In genomic region chr1:53543771-53544695, GRCh38 we compare ENCODE assay signal across 23 cellular contexts.
DNase-seq lines count a peak whose midpoint lies in the region; ATAC-seq and TF ChIP-seq lines count a peak whose summit lies in the region.
"Had no signal": no experiment of that assay in that cellular context is flagged by ENCODE, and none has a peak within 500 bp of the region (broad histone marks: within the 10 kb centered on the region; RNA-seq: fewer than 3 reads in every experiment).

No MANE protein-coding gene starts in this region.

- no peak for TF ChIP-seq CTCF in right atrium auricular region (IDR thresholded peaks at IDR 0.05)
- TF ChIP-seq CTCF in brain (conservative IDR thresholded peaks at IDR 0.05): no peak
- TF ChIP-seq CTCF in Calu3 (IDR thresholded peaks at IDR 0.05; ENCODE audit: unreplicated experiment): no peak

- H3K36me3 ChIP-seq in right atrium auricular region (no peaks in the 10 kb centered on the region), mesenchymal stem cell (ENCODE audit: control insufficient read depth in 1 of 2, insufficient read depth in 2 of 2, low read depth in 1 of 2, low read length in 2 of 2) (peaks cover 0 to 21% of the 10 kb centered on the region in 2 experiments), aorta (ENCODE audit: control insufficient read depth in 1 of 2, insufficient read depth in 2 of 2, low read length in 1 of 2) (no peaks in the 10 kb centered on the region)
- H3K36me3 ChIP-seq: gastroesophageal sphincter, MG63, stomach had no signal

- H4K91ac ChIP-seq in mesenchymal stem cell (ENCODE audit: low read length): no peak overlapping the region

- H3K4ac ChIP-seq in mesenchymal stem cell (ENCODE audit: low read depth in 1 of 2, low read length in 2 of 2): no peak overlapping the region

- H3K27me3 Mint-ChIP-seq in brain (peaks cover 4% of the 10 kb centered on the region), Calu3 (ENCODE audit: unreplicated experiment) (peaks cover 97% of the 10 kb centered on the region)

- CTCF ChIA-PET in Calu3 (lab: Charles Lee): no interaction called here

- ATAC-seq in Right ventricle myocardium superior (ENCODE audit: poor library complexity): no peak
- ATAC-seq in aorta (ENCODE audit: low FRiP score): no peak
- ATAC-seq: CD8-positive, alpha-beta T cell; gastroesophageal sphincter had no signal

- H3K27ac ChIP-seq in right atrium auricular region (no peak overlapping the region), mesenchymal stem cell (ENCODE audit: low read length, poor library complexity, severe bottlenecking) (no peak overlapping the region), aorta (ENCODE audit: low read depth in 1 of 2, low read length in 2 of 2) (no peak overlapping the region)
- H3K27ac ChIP-seq: gastroesophageal sphincter, parathyroid adenoma, stomach had no signal

- H3K4me1 Mint-ChIP-seq in brain (peaks cover 41% of the 10 kb centered on the region), Calu3 (ENCODE audit: low read depth, unreplicated experiment) (peaks cover 14% of the 10 kb centered on the region)
- H3K4me1 Mint-ChIP-seq: activated CD4-positive, alpha-beta T cell treated with anti-CD3 and anti-CD28 coated beads, Interleukin-2, amount 10 ng/mL, durations not matched to agents 24 days and 14 days had no signal

- H3K14ac ChIP-seq in mesenchymal stem cell (ENCODE audit: low read length in 2 of 2): no peak overlapping the region

- no TSS peak for BruUV-seq in Calu3 (replicated peaks; lab: Mats Ljungman, UMichigan)

- H3K9me3 ChIP-seq in right atrium auricular region: no peaks in the 10 kb centered on the region
- no peaks in the 10 kb centered on the region for H3K9me3 ChIP-seq in mesenchymal stem cell (ENCODE audit: control insufficient read depth, low read length)
- no peaks in the 10 kb centered on the region for H3K9me3 ChIP-seq in aorta (ENCODE audit: control insufficient read depth, low read length)
- H3K9me3 ChIP-seq: gastroesophageal sphincter, MG63, stomach had no signal

- peak overlapping the region; percentile 40 for H3K9ac ChIP-seq in mesenchymal stem cell (ENCODE audit: low read length)
- H3K9ac ChIP-seq: parathyroid adenoma had no signal

- H3K4me3 Mint-ChIP-seq in brain: no peak overlapping the region
- no peak overlapping the region for H3K4me3 Mint-ChIP-seq in Calu3 (ENCODE audit: low read depth, unreplicated experiment)
- H3K4me3 Mint-ChIP-seq: activated CD4-positive, alpha-beta T cell treated with anti-CD3 and anti-CD28 coated beads, Interleukin-2, amount 10 ng/mL, durations not matched to agents 24 days and 14 days; CD8-positive, alpha-beta T cell had no signal

- H3K27ac Mint-ChIP-seq in brain (peak overlapping the region in 3 of 5 experiments; percentile 41 to 84 (median 52)), Calu3 (ENCODE audit: unreplicated experiment) (no peak overlapping the region)
- H3K27ac Mint-ChIP-seq: activated CD4-positive, alpha-beta T cell treated with anti-CD3 and anti-CD28 coated beads, Interleukin-2, amount 10 ng/mL, durations not matched to agents 24 days and 14 days; activated T-helper 2 cell treated with anti-CD3 and anti-CD28 coated beads, Interferon-gamma antibody, Interleukin-2, Interleukin-4, amounts not matched to agents 10 μg/mL and 5 μg/mL and 100 μg/mL, durations not matched to agents 14 hours and 24 hours and 36 hours; CD8-positive, alpha-beta T cell had no signal

- H3K4me3 ChIP-seq in right atrium auricular region (no peak overlapping the region), mesenchymal stem cell (ENCODE audit: insufficient read depth in 1 of 2, low read depth in 1 of 2, low read length in 2 of 2) (no peak overlapping the region), aorta (ENCODE audit: low read length in 2 of 2) (no peak overlapping the region)
- H3K4me3 ChIP-seq: gastroesophageal sphincter, MG63, stomach had no signal

- H3K79me1 ChIP-seq in mesenchymal stem cell (replicated peaks; ENCODE audit: low read length, poor library complexity, severe bottlenecking): peaks cover 50% of the 10 kb centered on the region

- no peak overlapping the region for H4K8ac ChIP-seq in mesenchymal stem cell (ENCODE audit: low read length)

- H2BK12ac ChIP-seq in mesenchymal stem cell (ENCODE audit: low read length in 2 of 2): no peak overlapping the region

- H2AFZ ChIP-seq in mesenchymal stem cell (ENCODE audit: low read depth, low read length): no peak overlapping the region
- H2AFZ ChIP-seq: parathyroid adenoma had no signal

- no peak overlapping the region for H2BK120ac ChIP-seq in mesenchymal stem cell (ENCODE audit: low read depth, low read length)

- 90% methylated on average over 18 of the region's 24 CpGs for WGBS in mesenchymal stem cell
- WGBS in aorta, 2 donors: 90 to 92% methylated on average over 24 of the region's 24 CpGs

- no peak overlapping the region for H2BK15ac ChIP-seq in mesenchymal stem cell (ENCODE audit: low read depth, poor library complexity, severe bottlenecking)

- no peak overlapping the region for H3K23ac ChIP-seq in mesenchymal stem cell (ENCODE audit: low read length in 2 of 2)

- H3K18ac ChIP-seq in mesenchymal stem cell (ENCODE audit: low read depth in 1 of 2, low read length in 2 of 2): no peak overlapping the region

- H2BK5ac ChIP-seq in mesenchymal stem cell (ENCODE audit: low read depth, low read length, poor library complexity, severe bottlenecking): no peak overlapping the region

- H3K4me1 ChIP-seq in right atrium auricular region: no peaks in the 10 kb centered on the region
- H3K4me1 ChIP-seq in mesenchymal stem cell (ENCODE audit: control insufficient read depth, insufficient read depth, low read depth, low read length): peaks cover 55% of the 10 kb centered on the region
- no peaks in the 10 kb centered on the region for H3K4me1 ChIP-seq in aorta (ENCODE audit: control insufficient read depth in 1 of 2, insufficient read depth in 2 of 2, low read length in 2 of 2)
- H3K4me1 ChIP-seq: parathyroid adenoma had no signal

- H3K4me2 ChIP-seq in mesenchymal stem cell (ENCODE audit: low read length, poor library complexity, severe bottlenecking): no peak overlapping the region

- H2AK5ac ChIP-seq in mesenchymal stem cell (ENCODE audit: low read length, severe bottlenecking): peak overlapping the region; percentile 51

- DNase-seq in Right ventricle myocardium superior (peak; percentile 10), right atrium auricular region (ENCODE audit: low spot score) (no peak), mesenchymal stem cell (no peak), aorta (peak; percentile 29 to 59), NCI-H2029 treated with DMSO at 0.1 percent for 48 hours (lab: John Stamatoyannopoulos, UW) (no peak), NCI-H1092 treated with DMSO at 0.1 percent for 48 hours (lab: John Stamatoyannopoulos, UW) (no peak), Calu3 (no peak)
- DNase-seq: ACHN; activated CD4-positive, alpha-beta T cell treated with anti-CD3 and anti-CD28 coated beads, Interleukin-2, amount 10 ng/mL, durations not matched to agents 24 days and 14 days; amniotic stem cell; caudate nucleus; CD8-positive, alpha-beta T cell; DMS53; erythroblast; HCEC 1CT; MG63; NCI-H510A treated with DMSO at 0.1 percent for 48 hours; stomach; T-helper 1 cell had no signal

- H3K36me3 Mint-ChIP-seq in brain (no peaks in the 10 kb centered on the region), Calu3 (ENCODE audit: insufficient read depth, unreplicated experiment) (no peaks in the 10 kb centered on the region)
- H3K36me3 Mint-ChIP-seq: CD8-positive, alpha-beta T cell had no signal

- intact Hi-C loops in Right ventricle myocardium superior (cut with DNase I): no loop called here
- intact Hi-C loops in aorta (cut with DNase I): no loop called here
- intact Hi-C loops in Calu3 (cut with micrococcal nuclease; ENCODE audit: unreplicated experiment): no loop called here

- H3K27me3 ChIP-seq in right atrium auricular region (no peaks in the 10 kb centered on the region), mesenchymal stem cell (ENCODE audit: control insufficient read depth in 1 of 2, insufficient read depth in 1 of 2, low read length in 2 of 2) (peaks cover 0 to 44% of the 10 kb centered on the region in 2 experiments), aorta (ENCODE audit: control insufficient read depth in 1 of 2, insufficient read depth in 2 of 2, low read length in 1 of 2) (no peaks in the 10 kb centered on the region)
- H3K27me3 ChIP-seq: MG63 had no signal

- H3K9me3 Mint-ChIP-seq in brain (no peaks in the 10 kb centered on the region), Calu3 (ENCODE audit: low read depth, unreplicated experiment) (no peaks in the 10 kb centered on the region)
- H3K9me3 Mint-ChIP-seq: activated CD4-positive, alpha-beta T cell treated with anti-CD3 and anti-CD28 coated beads, Interleukin-2, amount 10 ng/mL, durations not matched to agents 24 days and 14 days; activated T-helper 2 cell treated with anti-CD3 and anti-CD28 coated beads, Interferon-gamma antibody, Interleukin-2, Interleukin-4, amounts not matched to agents 10 μg/mL and 5 μg/mL and 100 μg/mL, durations not matched to agents 14 hours and 24 hours and 36 hours; CD8-positive, alpha-beta T cell had no signal

Comparison
In these comparisons a context has a peak if more than half of its experiments do, and no peak if none do; other contexts are left out.
1. DNase-seq: peak in Right ventricle myocardium superior (single experiment) and aorta (2 of 2); none in right atrium auricular region (single experiment), mesenchymal stem cell (single experiment), NCI-H2029 treated with DMSO at 0.1 percent for 48 hours (single experiment), NCI-H1092 treated with DMSO at 0.1 percent for 48 hours (single experiment) and Calu3 (single experiment).